24 cellular contexts compared by ENCODE assay signal in the genomic region with DNA sequence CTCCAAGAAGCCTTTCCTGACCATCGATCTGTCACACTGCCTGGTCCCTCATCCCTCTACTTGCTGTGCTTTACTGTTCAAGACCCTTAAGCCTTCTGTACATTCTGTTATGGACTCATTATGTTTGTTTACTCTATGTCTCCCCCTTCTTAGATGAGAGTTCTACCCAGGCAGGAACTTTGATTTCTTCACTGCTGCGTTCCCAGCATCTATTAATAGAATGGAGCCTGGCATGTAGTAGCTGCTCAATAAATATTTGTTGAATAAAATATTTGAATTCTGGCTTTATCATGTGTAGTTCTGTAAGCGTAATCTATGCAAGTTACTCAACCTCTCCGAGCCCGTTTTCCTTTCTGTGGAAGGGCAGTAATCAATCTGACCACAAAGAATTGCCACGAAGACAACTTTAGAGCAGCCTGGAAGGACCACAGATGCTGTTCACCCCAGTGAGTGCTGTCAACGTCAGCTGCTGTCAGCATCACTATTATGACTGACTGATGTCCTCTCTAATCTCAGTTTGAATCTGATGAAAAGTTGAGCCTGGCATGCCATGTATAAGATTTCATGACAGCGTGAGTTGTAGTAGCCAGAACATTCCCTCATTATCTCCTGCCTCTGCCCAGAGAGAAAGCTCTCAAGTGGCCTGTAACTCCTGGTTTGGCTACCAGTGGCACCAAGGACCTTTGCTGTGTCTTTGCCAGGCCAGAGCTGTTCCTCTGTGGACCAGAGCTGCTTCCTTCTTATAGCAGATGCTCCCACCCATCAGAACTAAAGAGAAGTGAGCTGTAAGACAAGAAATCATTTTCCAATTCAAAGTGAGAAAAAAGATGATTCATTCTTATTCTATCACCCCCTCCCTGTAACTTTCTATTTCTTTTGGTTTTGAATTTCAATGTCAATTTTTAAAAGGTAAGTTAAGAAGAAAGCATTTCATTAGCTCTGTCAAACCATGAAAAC.
DNase-seq lines count a peak whose midpoint lies in the region; ATAC-seq and TF ChIP-seq lines count a peak whose summit lies in the region.
"Had no signal": no experiment of that assay in that cellular context is flagged by ENCODE, and none has a peak within 500 bp of the region (broad histone marks: within the 10 kb centered on the region; RNA-seq: fewer than 3 reads in every experiment).

No MANE protein-coding gene starts in this region.

- H3K36me3 Mint-ChIP-seq in activated naive CD4-positive, alpha-beta T cell treated with anti-CD3 and anti-CD28 coated beads for 36 hours (ENCODE audit: low read depth) = peaks cover 16% of the 10 kb centered on the region
- peaks cover 3 to 9% (median 5%) of the 10 kb centered on the region in 3 donors for H3K36me3 Mint-ChIP-seq in immature natural killer cell

- H3K27me3 Mint-ChIP-seq in activated naive CD4-positive, alpha-beta T cell treated with anti-CD3 and anti-CD28 coated beads for 36 hours (ENCODE audit: low read depth) = no peaks in the 10 kb centered on the region
- peaks cover 0 to 2% (median 0%) of the 10 kb centered on the region in 3 donors for H3K27me3 Mint-ChIP-seq in immature natural killer cell (ENCODE audit: low read depth in 3 of 3)
- H3K27me3 Mint-ChIP-seq: CD4-positive, CD25-positive, alpha-beta regulatory T cell had no signal

- peaks cover 69% of the 10 kb centered on the region for H3K4me1 Mint-ChIP-seq in activated naive CD4-positive, alpha-beta T cell treated with anti-CD3 and anti-CD28 coated beads for 36 hours (ENCODE audit: low read depth)
- H3K4me1 Mint-ChIP-seq in immature natural killer cell = peaks cover 67 to 96% of the 10 kb centered on the region in 2 donors

- TF ChIP-seq CTCF in OCI-LY3 (IDR thresholded peaks at IDR 0.05; ENCODE audit: low read depth, low read length) = no peak

- CTCF ChIA-PET in activated naive CD4-positive, alpha-beta T cell treated with anti-CD3 and anti-CD28 coated beads for 36 hours (lab: Charles Lee) = interaction anchor here (0.6 to 1.2 kb wide), 2 partner anchors 34 to 149 kb away, joined by 3 read pairs; no protein-coding TSS in a partner anchor

- DNase-seq in activated naive CD4-positive, alpha-beta T cell treated with anti-CD3 and anti-CD28 coated beads for 36 hours = no peak
- DNase-seq in activated naive CD4-positive, alpha-beta T cell treated with anti-CD3 and anti-CD28 coated beads, Interleukin-2, amount 50 U/mL, for 16 hours = no peak
- DNase-seq in immature natural killer cell = no peak
- DNase-seq in stimulated activated naive CD8-positive, alpha-beta T cell treated with anti-CD3 and anti-CD28 coated beads, Interleukin-15, Interleukin-2, amounts not matched to agents 100 U/mL and 50 U/mL, for 24 hours = no peak
- DNase-seq in NOMO-1 treated with DMSO at 0.1 percent for 48 hours (lab: John Stamatoyannopoulos, UW; ENCODE audit: unreplicated experiment) = no peak
- DNase-seq in MG63 = no peak
- DNase-seq: ACHN; activated CD4-positive, alpha-beta T cell treated with anti-CD3 and anti-CD28 coated beads for 48 hours; amniotic stem cell; CD4-positive, CD25-positive, alpha-beta regulatory T cell; DMS79; effector CD4-positive, alpha-beta T cell; esophagus squamous epithelium; GOT3; NCI-H2081; NCI-H446 treated with DMSO at 0.1 percent for 48 hours; RPMI8226; stimulated activated CD4-positive, alpha-beta T cell treated with anti-CD3 and anti-CD28 coated beads, Interleukin-4, amount 100 ng/mL, for 4 hours; testis had no signal

- peak overlapping the region; percentile 61 for H3K4me2 ChIP-seq in OCI-LY3 (ENCODE audit: low read length)
- H3K4me2 ChIP-seq: KMS-11, neural progenitor cell, smooth muscle cell had no signal

- no peaks in the 10 kb centered on the region for H3K27me3 ChIP-seq in OCI-LY3 (ENCODE audit: low read depth, low read length)
- no peaks in the 10 kb centered on the region for H3K27me3 ChIP-seq in MG63
- H3K27me3 ChIP-seq: esophagus squamous epithelium, neural progenitor cell, testis had no signal

- intact Hi-C loops in activated naive CD4-positive, alpha-beta T cell treated with anti-CD3 and anti-CD28 coated beads for 36 hours (cut with micrococcal nuclease) = loop anchor here (5.0 kb wide), 2 partner anchors 42 to 62 kb away; no protein-coding TSS in a partner anchor

- peak; percentile 47 for ATAC-seq in stimulated activated naive CD8-positive, alpha-beta T cell treated with anti-CD3 and anti-CD28 coated beads, Interleukin-15, Interleukin-2, amounts not matched to agents 100 U/mL and 50 U/mL, for 24 hours
- ATAC-seq in GM18517 (IDR thresholded peaks at IDR 0.05; ENCODE audit: unreplicated experiment) = no peak

- H3K9me3 Mint-ChIP-seq in activated naive CD4-positive, alpha-beta T cell treated with anti-CD3 and anti-CD28 coated beads for 36 hours = no peaks in the 10 kb centered on the region
- H3K9me3 Mint-ChIP-seq in immature natural killer cell = no peaks in the 10 kb centered on the region
- H3K9me3 Mint-ChIP-seq: CD4-positive, CD25-positive, alpha-beta regulatory T cell; neural progenitor cell had no signal

- 0 out of 2 replicates have a peak overlapping the region, but pooled peaks have one; percentile 12 for H3K9ac ChIP-seq in OCI-LY3 (ENCODE audit: low read length)
- H3K9ac ChIP-seq: KMS-11, neural progenitor cell had no signal

- peak overlapping the region; percentile 76 for H3K27ac Mint-ChIP-seq in activated naive CD4-positive, alpha-beta T cell treated with anti-CD3 and anti-CD28 coated beads for 36 hours
- H3K27ac Mint-ChIP-seq in immature natural killer cell = peak overlapping the region in 4 of 6 donors; percentile 37 to 67 (median 50)
- H3K27ac Mint-ChIP-seq: neural progenitor cell had no signal

- peak overlapping the region; percentile 88 for H3K27ac ChIP-seq in OCI-LY3 (ENCODE audit: low read length)
- H3K27ac ChIP-seq: esophagus squamous epithelium, KMS-11, neural progenitor cell, testis had no signal

- H3K4me3 Mint-ChIP-seq in activated naive CD4-positive, alpha-beta T cell treated with anti-CD3 and anti-CD28 coated beads for 36 hours = peak overlapping the region; percentile 24
- no peak overlapping the region for H3K4me3 Mint-ChIP-seq in immature natural killer cell
- H3K4me3 Mint-ChIP-seq: CD4-positive, CD25-positive, alpha-beta regulatory T cell; neural progenitor cell had no signal

- H3K9me3 ChIP-seq in OCI-LY3 (ENCODE audit: insufficient read depth, low read length) (no peaks in the 10 kb centered on the region), MG63 (no peaks in the 10 kb centered on the region)
- H3K9me3 ChIP-seq: esophagus squamous epithelium, testis had no signal

- peaks cover 89% of the 10 kb centered on the region for H3K4me1 ChIP-seq in OCI-LY3 (ENCODE audit: low read length)
- H3K4me1 ChIP-seq: testis had no signal

- peaks cover 99% of the 10 kb centered on the region for H4K20me1 ChIP-seq in OCI-LY3 (ENCODE audit: insufficient read depth, low read length)

- H3K4me3 ChIP-seq in OCI-LY3 (ENCODE audit: low read length) (no peak overlapping the region), MG63 (no peak overlapping the region)
- H3K4me3 ChIP-seq: esophagus squamous epithelium, neural progenitor cell, smooth muscle cell, testis had no signal

- peaks cover 96% of the 10 kb centered on the region for H3K79me2 ChIP-seq in OCI-LY3 (ENCODE audit: low read length)

- H3K36me3 ChIP-seq in OCI-LY3 (replicated peaks; ENCODE audit: low read depth, low read length) (peaks cover 65% of the 10 kb centered on the region), MG63 (peaks cover 22% of the 10 kb centered on the region)
- H3K36me3 ChIP-seq: neural progenitor cell had no signal

- H2AFZ ChIP-seq in OCI-LY3 (ENCODE audit: low read depth, low read length) = no peak overlapping the region
- H2AFZ ChIP-seq: neural progenitor cell had no signal
